In the genomic region with DNA sequence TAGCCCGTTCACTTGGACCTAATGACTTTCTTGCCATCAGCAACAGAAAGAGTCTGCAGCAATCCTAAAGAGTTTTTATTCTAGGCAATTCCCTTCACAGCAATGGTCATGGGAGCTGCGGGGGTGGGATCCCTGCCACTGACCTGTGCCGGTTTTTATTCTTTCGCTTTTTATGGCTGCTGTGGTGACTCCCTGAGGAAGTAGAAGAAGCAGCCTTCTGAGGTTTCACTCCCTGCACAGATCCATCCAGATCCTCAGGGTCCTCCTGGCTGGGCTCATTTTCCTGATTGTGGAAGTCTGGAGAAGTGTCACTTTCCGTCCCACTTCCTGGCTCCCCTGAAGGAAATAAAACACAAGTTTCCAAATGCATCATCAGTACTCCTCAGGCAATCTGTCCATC, we compare ENCODE assay signal across 25 cellular contexts. TPM values are rescaled to one million over a fixed set of nuclear protein-coding genes. Genes with fewer than 3 reads are reported as not detected.
"Had no signal": no experiment of that assay in that cellular context is flagged by ENCODE, and none has a peak within 500 bp of the region (broad histone marks: within the 10 kb centered on the region; RNA-seq: fewer than 3 reads in every experiment).

No MANE protein-coding gene starts in this region.

- H3K4me3 Mint-ChIP-seq: central memory CD8-positive, alpha-beta T cell; effector memory CD8-positive, alpha-beta T cell; immature natural killer cell; naive thymus-derived CD8-positive, alpha-beta T cell; neural crest cell; stimulated activated memory B cell treated with anti-CD40 and anti-IgM and Interleukin-4, amounts not matched to agents 10 μg/mL and 1 μg/mL and 100 μg/mL, for 72 hours; stimulated activated naive CD8-positive, alpha-beta T cell treated with anti-CD3 and anti-CD28 coated beads, Interleukin-15, Interleukin-2, amounts not matched to agents 100 ng/mL and 50 ng/mL, for 24 hours had no signal

- H3K4me3 ChIP-seq: esophagus squamous epithelium, gastroesophageal sphincter, lung, pancreas, psoas muscle, right lobe of liver, tibial nerve had no signal

- DNase-seq: cortex of kidney; effector memory CD8-positive, alpha-beta T cell; esophagus squamous epithelium; foreskin fibroblast; glutamatergic neuron; immature natural killer cell; kidney; left cardiac atrium; left ventricle myocardium superior; mesendoderm; naive thymus-derived CD8-positive, alpha-beta T cell; pancreas; psoas muscle; retina; stimulated activated CD4-positive, alpha-beta T cell treated with anti-CD3 and anti-CD28 coated beads, Interleukin-4, amount 100 ng/mL, for 1 hour; stimulated activated CD8-positive, alpha-beta memory T cell treated with anti-CD3 and anti-CD28 coated beads, Interleukin-4, amount 100 ng/mL, for 48 hours had no signal

- H3K27ac ChIP-seq: epithelial cell of prostate, esophagus squamous epithelium, gastroesophageal sphincter, pancreas, psoas muscle, right lobe of liver, tibial nerve had no signal

- H3K4me1 Mint-ChIP-seq: neural crest cell; stimulated activated memory B cell treated with anti-CD40 and anti-IgM and Interleukin-4, amounts not matched to agents 10 μg/mL and 1 μg/mL and 100 μg/mL, for 72 hours had no signal

- ATAC-seq: effector memory CD8-positive, alpha-beta T cell; gastroesophageal sphincter; left cardiac atrium; left ventricle myocardium superior; naive thymus-derived CD8-positive, alpha-beta T cell; pancreas; psoas muscle; right lobe of liver; stimulated activated memory B cell treated with anti-CD40 and anti-IgM and Interleukin-4, amounts not matched to agents 10 μg/mL and 1 μg/mL and 100 μg/mL, for 72 hours had no signal

- H3K27ac Mint-ChIP-seq: stimulated activated memory B cell treated with anti-CD40 and anti-IgM and Interleukin-4, amounts not matched to agents 10 μg/mL and 1 μg/mL and 100 μg/mL, for 72 hours; stimulated activated naive CD8-positive, alpha-beta T cell treated with anti-CD3 and anti-CD28 coated beads, Interleukin-15, Interleukin-2, amounts not matched to agents 100 ng/mL and 50 ng/mL, for 24 hours had no signal

- H3K9me3 ChIP-seq: esophagus squamous epithelium, gastroesophageal sphincter, pancreas, psoas muscle, right lobe of liver, tibial nerve had no signal

- H3K9me3 Mint-ChIP-seq: central memory CD8-positive, alpha-beta T cell; effector memory CD8-positive, alpha-beta T cell; immature natural killer cell; naive thymus-derived CD8-positive, alpha-beta T cell; neural crest cell; stimulated activated memory B cell treated with anti-CD40 and anti-IgM and Interleukin-4, amounts not matched to agents 10 μg/mL and 1 μg/mL and 100 μg/mL, for 72 hours; stimulated activated naive CD8-positive, alpha-beta T cell treated with anti-CD3 and anti-CD28 coated beads, Interleukin-15, Interleukin-2, amounts not matched to agents 100 ng/mL and 50 ng/mL, for 24 hours had no signal

- H3K27me3 ChIP-seq: esophagus squamous epithelium, gastroesophageal sphincter, pancreas, right lobe of liver, tibial nerve had no signal

- H3K27me3 Mint-ChIP-seq: central memory CD8-positive, alpha-beta T cell; effector memory CD8-positive, alpha-beta T cell; naive thymus-derived CD8-positive, alpha-beta T cell; stimulated activated memory B cell treated with anti-CD40 and anti-IgM and Interleukin-4, amounts not matched to agents 10 μg/mL and 1 μg/mL and 100 μg/mL, for 72 hours; stimulated activated naive CD8-positive, alpha-beta T cell treated with anti-CD3 and anti-CD28 coated beads, Interleukin-15, Interleukin-2, amounts not matched to agents 100 ng/mL and 50 ng/mL, for 24 hours had no signal

RNA-seq across cellular contexts. Expression of a gene that starts 55.1 kb away (rescaled TPM):
- polyA plus RNA-seq: immature natural killer cell; naive thymus-derived CD8-positive, alpha-beta T cell had no signal
